11 cellular contexts compared by ENCODE assay signal in genomic region chr7:69654381-69654780, GRCh38. TPM values are rescaled to one million over a fixed set of nuclear protein-coding genes. Genes with fewer than 3 reads are reported as not detected.
DNase-seq lines count a peak whose midpoint lies in the region; ATAC-seq and TF ChIP-seq lines count a peak whose summit lies in the region.
"Had no signal": no experiment of that assay in that cellular context is flagged by ENCODE, and none has a peak within 500 bp of the region (broad histone marks: within the 10 kb centered on the region; RNA-seq: fewer than 3 reads in every experiment).

No MANE protein-coding gene starts in this region.

- H3K9me3 ChIP-seq in OCI-LY1 (ENCODE audit: low read length) (no peaks in the 10 kb centered on the region), heart right ventricle (no peaks in the 10 kb centered on the region), PC-3 (ENCODE audit: low read length) (peaks cover 10% of the 10 kb centered on the region; the same call in 1 of the 2 replicates)
- H3K9me3 ChIP-seq: vagina had no signal

- H2AFZ ChIP-seq in OCI-LY1 (ENCODE audit: low read length) (no peak overlapping the region), PC-3 (ENCODE audit: low read length) (no peak overlapping the region)

- DNase-seq in AML-193 (lab: John Stamatoyannopoulos, UW) (peak; percentile 83 to 84), NCI-H1092 (lab: John Stamatoyannopoulos, UW) (peak; percentile 75), heart right ventricle (no peak), PC-3 (no peak)
- DNase-seq: activated CD8-positive, alpha-beta memory T cell treated with anti-CD3 and anti-CD28 coated beads for 24 hours had no signal

- H3K79me2 ChIP-seq in OCI-LY1 (ENCODE audit: insufficient read depth, low read length), result peaks cover 92% of the 10 kb centered on the region
- H3K79me2 ChIP-seq in PC-3 (ENCODE audit: low read length), result no peaks in the 10 kb centered on the region

- H3K27me3 ChIP-seq in OCI-LY1 (ENCODE audit: insufficient read depth, low read length) (no peaks in the 10 kb centered on the region), heart right ventricle (no peaks in the 10 kb centered on the region), PC-3 (ENCODE audit: low read length) (no peaks in the 10 kb centered on the region)
- H3K27me3 ChIP-seq: vagina had no signal

- H3K27ac ChIP-seq in OCI-LY1 (ENCODE audit: low read depth, low read length, poor library complexity, severe bottlenecking) (peak overlapping the region; percentile 95), heart right ventricle (peak overlapping the region in 6 of 10 donors; percentile 8 to 55 (median 34)), PC-3 (ENCODE audit: low read length) (no peak overlapping the region)
- H3K27ac ChIP-seq: vagina had no signal

- peak overlapping the region; percentile 51 for H3K9ac ChIP-seq in OCI-LY1 (ENCODE audit: low read length)
- H3K9ac ChIP-seq in PC-3 (ENCODE audit: low read length), result no peak overlapping the region

- H3K9me2 ChIP-seq in OCI-LY1 (ENCODE audit: low read depth, low read length) (no peaks in the 10 kb centered on the region), PC-3 (replicated peaks; ENCODE audit: low read length) (no peaks in the 10 kb centered on the region)

- no TSS peak for BruUV-seq in PC-3 (replicated peaks; lab: Mats Ljungman, UMichigan)

- 33 to 44% methylated on average over 2 of the region's 2 CpGs for WGBS in heart right ventricle, 2 donors

- POLR2A ChIA-PET in PC-3 (lab: Charles Lee; ENCODE audit: unreplicated experiment), result no interaction called here

- peak in 7 of 8 donors; percentile 27 to 71 (median 60) for ATAC-seq in heart right ventricle
- no peak for ATAC-seq in GM18909 (IDR thresholded peaks at IDR 0.05; ENCODE audit: poor library complexity, unreplicated experiment)
- no peak for ATAC-seq in HG03457 (IDR thresholded peaks at IDR 0.05; ENCODE audit: unreplicated experiment)
- no peak for ATAC-seq in HG03378 (IDR thresholded peaks at IDR 0.05; ENCODE audit: unreplicated experiment)
- no peak for ATAC-seq in PC-3
- ATAC-seq: natural killer cell treated with Interleukin-12 subunit alpha and Interleukin-12 subunit beta and Interleukin-15 and Interleukin-18, amount 100 ng/mL, for 72 hours had no signal

- TF ChIP-seq CTCF in OCI-LY1 (IDR thresholded peaks at IDR 0.05; ENCODE audit: low read length), result no peak
- no peak for TF ChIP-seq CTCF in heart right ventricle (IDR thresholded peaks at IDR 0.05)
- TF ChIP-seq CTCF in PC-3 (conservative IDR thresholded peaks at IDR 0.05; ENCODE audit: low read depth, low read length), result no peak

- H3K36me3 ChIP-seq in OCI-LY1 (ENCODE audit: insufficient read depth, low read length) (no peaks in the 10 kb centered on the region), heart right ventricle (no peaks in the 10 kb centered on the region), PC-3 (ENCODE audit: low read depth, low read length) (no peaks in the 10 kb centered on the region)
- H3K36me3 ChIP-seq: vagina had no signal

- H3K4me2 ChIP-seq in OCI-LY1 (ENCODE audit: low read length) (peak overlapping the region; percentile 57), PC-3 (ENCODE audit: low read length) (no peak overlapping the region)

- CTCF ChIA-PET in PC-3 (lab: Charles Lee), result no interaction called here

- H3K4me1 ChIP-seq in OCI-LY1 (ENCODE audit: insufficient read depth, low read length, severe bottlenecking) (peaks cover 100% of the 10 kb centered on the region), heart right ventricle (peaks cover 0 to 54% (median 36%) of the 10 kb centered on the region in 9 donors), PC-3 (ENCODE audit: insufficient read depth, low read length) (no peaks in the 10 kb centered on the region)

- peak overlapping the region; percentile 21 for H3K4me3 ChIP-seq in OCI-LY1 (ENCODE audit: low read depth, low read length, poor library complexity, severe bottlenecking)
- no peak overlapping the region for H3K4me3 ChIP-seq in heart right ventricle
- H3K4me3 ChIP-seq in PC-3 (ENCODE audit: low read length), result no peak overlapping the region
- H3K4me3 ChIP-seq: vagina had no signal

- H4K20me1 ChIP-seq in OCI-LY1 (ENCODE audit: insufficient read depth, low read length) (no peaks in the 10 kb centered on the region), PC-3 (ENCODE audit: low read length) (no peaks in the 10 kb centered on the region)

- 0 out of 2 replicates have a peak, but pooled peaks cover 6% of the 10 kb centered on the region for H3F3A ChIP-seq in OCI-LY1 (ENCODE audit: insufficient read depth, low read length)
- no peaks in the 10 kb centered on the region for H3F3A ChIP-seq in PC-3 (ENCODE audit: low read length, unreplicated experiment)

- intact Hi-C loops in heart right ventricle (cut with DNase I), result no loop called here
- intact Hi-C loops in PC-3 (cut with micrococcal nuclease), result no loop called here

RNA-seq across cellular contexts. Expression of gene AUTS2, which starts 56.1 kb away (rescaled TPM):
- total RNA-seq in heart right ventricle, result 10 to 100 TPM in 1 of 10 donors, 1 to 10 TPM in 9; 5.0 to 11.2 (median 7.9) TPM
- polyA plus RNA-seq in heart right ventricle, result 1 to 10 TPM; 1.6 to 7.2 TPM
- not detected in 2 replicates for total RNA-seq in PC-3 (2014; rRNA removed)

Comparison
In these comparisons a context has a peak if more than half of its experiments do, and no peak if none do; other contexts are left out.
1. DNase-seq: peak in AML-193 (2 of 2) and NCI-H1092 (single experiment); none in heart right ventricle (0 of 2) and PC-3 (single experiment).
2. ATAC-seq: peak in heart right ventricle (7 of 8); none in GM18909 (single experiment), HG03457 (single experiment), HG03378 (single experiment) and PC-3 (single experiment).